33 cellular contexts compared by ENCODE assay signal in the genomic region with DNA sequence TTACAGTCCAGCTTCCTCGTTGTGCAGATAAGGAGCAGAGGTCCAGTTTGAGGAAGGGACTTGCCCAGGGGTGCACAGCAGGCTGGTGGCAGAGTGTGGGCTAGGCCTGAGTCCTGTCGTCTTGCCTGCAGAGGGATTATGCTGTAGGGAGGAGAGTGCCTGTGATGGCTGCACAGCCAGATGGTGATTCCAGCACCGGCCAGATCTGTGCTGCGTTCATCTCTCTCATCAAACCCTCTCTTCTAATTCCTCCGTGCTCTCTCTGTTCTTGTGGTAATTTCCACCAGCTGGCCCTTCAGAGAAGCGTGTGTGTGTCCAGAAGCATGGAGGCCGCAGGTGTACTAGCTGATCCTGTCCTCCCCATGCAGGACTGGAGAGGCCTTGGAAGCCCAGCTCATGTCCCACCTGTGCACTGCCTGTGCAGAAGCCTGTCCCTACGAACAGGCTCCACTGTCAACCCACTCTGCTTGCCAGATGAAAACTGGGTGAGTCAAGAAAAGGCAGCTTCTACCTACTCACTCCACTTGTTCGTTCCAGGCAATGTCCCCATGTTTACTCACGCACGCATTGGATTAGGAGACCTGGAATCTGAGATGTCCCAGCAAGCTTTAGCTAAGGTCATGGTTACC.
"Had no signal": no experiment of that assay in that cellular context is flagged by ENCODE, and none has a peak within 500 bp of the region (broad histone marks: within the 10 kb centered on the region; RNA-seq: fewer than 3 reads in every experiment).

No MANE protein-coding gene starts in this region.

- H3K9ac ChIP-seq: SK-N-SH had no signal

- H3K27me3 Mint-ChIP-seq: activated B cell treated with CpG ODN at 0.5 μM for 24 hours; activated CD4-positive, alpha-beta memory T cell treated with anti-CD3 and anti-CD28 coated beads for 36 hours had no signal

- H3K9me2 ChIP-seq: SK-N-SH had no signal

- H3K4me1 Mint-ChIP-seq: activated B cell treated with CpG ODN at 0.5 μM for 24 hours had no signal

- H3K4me2 ChIP-seq: SK-N-SH had no signal

- H3K36me3 ChIP-seq: adrenal gland, breast epithelium, MG63, Peyer's patch, SJSA1 had no signal

- H3K27ac Mint-ChIP-seq: activated B cell treated with CpG ODN at 0.5 μM for 24 hours; activated CD4-positive, alpha-beta memory T cell treated with anti-CD3 and anti-CD28 coated beads for 36 hours; activated naive CD4-positive, alpha-beta T cell treated with anti-CD3 and anti-CD28 coated beads for 36 hours; activated naive CD4-positive, alpha-beta T cell treated with anti-CD3 and anti-CD28 coated beads, Interleukin-2, amount 50 U/mL, for 72 hours; activated T-helper 1 cell treated with anti-CD3 and anti-CD28 coated beads, Interleukin-12 subunit alpha, Interleukin-12 subunit beta, Interleukin-2, Interleukin-4 antibody, amounts not matched to agents 30 ng/mL and 10 ng/mL and 1 ng/mL, durations not matched to agents 14 hours and 24 hours and 36 hours; T-helper 1 cell treated with Interleukin-12 subunit alpha and Interleukin-12 subunit beta and Interleukin-4 antibody, amounts not matched to agents 30 μg/mL and 1 μg/mL, for 36 hours; T-helper 2 cell treated with Interferon-gamma antibody and Interleukin-4, amounts not matched to agents 5 μg/mL and 100 μg/mL, for 36 hours had no signal

- H3K27me3 ChIP-seq: adrenal gland, body of pancreas, MG63, Peyer's patch, SJSA1 had no signal

- H3K4me3 ChIP-seq: adrenal gland, body of pancreas, breast epithelium, K562, MG63, Peyer's patch, SJSA1 had no signal

- H3K9me3 ChIP-seq: adrenal gland, body of pancreas, breast epithelium, MG63, Peyer's patch, SJSA1, SK-N-SH had no signal

- H3K4me1 ChIP-seq: adrenal gland, body of pancreas, breast epithelium, Peyer's patch, SJSA1 had no signal

- H3K9me3 Mint-ChIP-seq: activated B cell treated with CpG ODN at 0.5 μM for 24 hours; activated CD4-positive, alpha-beta memory T cell treated with anti-CD3 and anti-CD28 coated beads for 36 hours; activated naive CD4-positive, alpha-beta T cell treated with anti-CD3 and anti-CD28 coated beads for 36 hours; activated T-cell treated with anti-CD3 and anti-CD28 coated beads, Interleukin-2, amount 50 U/mL, for 4 hours; activated T-helper 1 cell treated with anti-CD3 and anti-CD28 coated beads, Interleukin-12 subunit alpha, Interleukin-12 subunit beta, Interleukin-2, Interleukin-4 antibody, amounts not matched to agents 30 ng/mL and 10 ng/mL and 1 ng/mL, durations not matched to agents 14 hours and 24 hours and 36 hours; T-helper 1 cell treated with Interleukin-12 subunit alpha and Interleukin-12 subunit beta and Interleukin-4 antibody, amounts not matched to agents 30 μg/mL and 1 μg/mL, for 36 hours; T-helper 2 cell treated with Interferon-gamma antibody and Interleukin-4, amounts not matched to agents 5 μg/mL and 100 μg/mL, for 36 hours had no signal

- ATAC-seq: activated naive CD4-positive, alpha-beta T cell treated with anti-CD3 and anti-CD28 coated beads, Interleukin-2, amount 50 U/mL, for 72 hours; activated T-cell treated with anti-CD3 and anti-CD28 coated beads, Interleukin-2, amount 50 U/mL, for 4 hours; body of pancreas; K562; PC-3 had no signal

- H3K4me3 Mint-ChIP-seq: activated B cell treated with CpG ODN at 0.5 μM for 24 hours; activated CD4-positive, alpha-beta memory T cell treated with anti-CD3 and anti-CD28 coated beads for 36 hours; activated naive CD4-positive, alpha-beta T cell treated with anti-CD3 and anti-CD28 coated beads for 36 hours; activated T-cell treated with anti-CD3 and anti-CD28 coated beads, Interleukin-2, amount 50 U/mL, for 4 hours; activated T-helper 1 cell treated with anti-CD3 and anti-CD28 coated beads, Interleukin-12 subunit alpha, Interleukin-12 subunit beta, Interleukin-2, Interleukin-4 antibody, amounts not matched to agents 30 ng/mL and 10 ng/mL and 1 ng/mL, durations not matched to agents 14 hours and 24 hours and 36 hours; T-helper 1 cell treated with Interleukin-12 subunit alpha and Interleukin-12 subunit beta and Interleukin-4 antibody, amounts not matched to agents 30 μg/mL and 1 μg/mL, for 36 hours; T-helper 2 cell treated with Interferon-gamma antibody and Interleukin-4, amounts not matched to agents 5 μg/mL and 100 μg/mL, for 36 hours had no signal

- DNase-seq: activated B cell treated with CpG ODN at 0.5 μM for 24 hours; activated CD4-positive, alpha-beta memory T cell treated with anti-CD3 and anti-CD28 coated beads for 36 hours; activated CD4-positive, alpha-beta T cell treated with anti-CD3 and anti-CD28 coated beads for 4 hours; activated CD4-positive, alpha-beta T cell treated with anti-CD3 and anti-CD28 coated beads, Interleukin-2, amount 50 U/mL, for 1 hour; activated CD4-positive, CD25-positive, alpha-beta regulatory T cell treated with anti-CD3 and anti-CD28 coated beads, Interleukin-2, amount 50 U/mL, for 72 hours; activated CD8-positive, alpha-beta memory T cell treated with anti-CD3 and anti-CD28 coated beads, Interleukin-2, amount 50 U/mL, for 4 hours; activated gamma-delta T cell treated with Interleukin-2 at 50 U/mL for 16 hours; activated naive CD4-positive, alpha-beta T cell treated with anti-CD3 and anti-CD28 coated beads for 36 hours; activated T-cell treated with anti-CD3 and anti-CD28 coated beads for 4 hours; activated T-cell treated with anti-CD3 and anti-CD28 coated beads, Interleukin-2, amount 50 U/mL, for 4 hours; adrenal gland; body of pancreas; MG63; NCI-H1048; NCI-H1105 treated with DMSO at 0.1 percent for 48 hours; NCI-H1436; NCI-H1694 treated with DMSO at 0.1 percent for 48 hours; NCI-H2029; NCI-H510A; NCI-H69; NK-92 treated with Interleukin-12 subunit alpha and Interleukin-12 subunit beta, amount 100 ng/mL, for 24 hours; PC-3; Peyer's patch; RPMI8226; SHP77 treated with DMSO at 0.1 percent for 48 hours; SK-N-SH had no signal

- H3K27ac ChIP-seq: adrenal gland, body of pancreas, breast epithelium, Peyer's patch, SJSA1 had no signal

- H3K36me3 Mint-ChIP-seq: activated CD4-positive, alpha-beta memory T cell treated with anti-CD3 and anti-CD28 coated beads for 36 hours; activated naive CD4-positive, alpha-beta T cell treated with anti-CD3 and anti-CD28 coated beads, Interleukin-2, amount 50 U/mL, for 72 hours had no signal
